ENCODE assay signal across 1 cellular context in the genomic region with DNA sequence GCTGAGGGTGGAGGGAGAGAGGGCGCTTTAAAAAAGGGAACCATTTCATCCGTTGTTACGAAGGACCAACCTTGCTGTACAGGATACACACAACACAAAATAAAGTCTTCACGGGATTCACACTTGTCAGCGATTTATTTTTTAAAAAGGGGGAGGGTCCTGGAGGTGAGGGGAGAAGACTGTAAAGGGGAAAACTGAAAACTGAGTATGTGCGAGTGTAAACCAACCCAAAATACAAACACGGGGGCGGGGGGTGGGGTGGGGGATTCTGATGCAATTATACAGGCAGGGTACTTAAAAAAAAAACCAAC.
A peak's percentile ranks its signal among the peaks of the same experiment; 100 is the strongest.
TF ChIP-seq lines count a peak whose summit lies in the region.

No MANE protein-coding gene starts in this region.

TF ChIP-seq in H1, 55 proteins besides CTCF, POLR2A, EP300 and RAD21:
- TF ChIP-seq CHD1 (IDR thresholded peaks at IDR 0.05; ENCODE audit: low read depth, low read length) (0 out of 2 replicates have a peak, but pooled peaks have one; percentile 10), HDAC2 (IDR thresholded peaks at IDR 0.05; ENCODE audit: borderline replicate concordance in 1 of 2, low read depth in 2 of 2, low read length in 2 of 2) (no peak)
